ENCODE assay signal across 1 cellular context in genomic region chr2:200811336-200812121, GRCh38.
TF ChIP-seq lines count a peak whose summit lies in the region.

TSS of gene BZW1 (plus strand) at chr2:200811910. CDS start at chr2:200813218, 1,308 bp downstream.

TF ChIP-seq in K562, 482 proteins besides CTCF, POLR2A, EP300 and RAD21 (continued from another document and continues in another):
- TF ChIP-seq CREB3 (tag; conservative IDR thresholded peaks at IDR 0.05; ENCODE audit: low read depth) (no peak), THRB (CRISPR knock-in tag; conservative IDR thresholded peaks at IDR 0.05) (0 out of 2 replicates have a peak, but pooled peaks have one; percentile 52), RBBP5 (IDR thresholded peaks at IDR 0.05; ENCODE audit: borderline replicate concordance, insufficient read depth, low read length, poor library complexity, severe bottlenecking) (peak; percentile 84), ELF2 (CRISPR knock-in tag; IDR thresholded peaks at IDR 0.05) (peak; percentile 90), NFE2 (IDR thresholded peaks at IDR 0.05; ENCODE audit: low read depth) (no peak), SIN3A (IDR thresholded peaks at IDR 0.05; ENCODE audit: borderline replicate concordance in 2 of 2, control insufficient read depth in 1 of 2, low read depth in 2 of 2, low read length in 2 of 2) (peak in 1 of 2 experiments; percentile 62; a peak in 1 of 4 replicates), ZBTB7A (IDR thresholded peaks at IDR 0.05; ENCODE audit: borderline replicate concordance, control insufficient read depth, low read depth, low read length) (peak; percentile 32; the same call in 1 of the 2 replicates), BRD4 (IDR thresholded peaks at IDR 0.05) (peak; percentile 64; the same call in 1 of the 2 replicates), DEAF1 (CRISPR knock-in tag; IDR thresholded peaks at IDR 0.05) (0 out of 2 replicates have a peak, but pooled peaks have one; percentile 17), RB1 (IDR thresholded peaks at IDR 0.05; ENCODE audit: low read depth) (peak; percentile 16; the same call in 1 of the 2 replicates), HCFC1 (IDR thresholded peaks at IDR 0.05; ENCODE audit: low read depth, low read length) (no peak), PCBP1 (IDR thresholded peaks at IDR 0.05; ENCODE audit: low read depth, low read length, poor library complexity, severe bottlenecking) (peak; percentile 70), PML (IDR thresholded peaks at IDR 0.05; ENCODE audit: low read length) (peak; percentile 68), ZKSCAN1 (IDR thresholded peaks at IDR 0.05; ENCODE audit: low read depth, low read length) (no peak), YY1 (IDR thresholded peaks at IDR 0.05; ENCODE audit: borderline replicate concordance in 1 of 3, control insufficient read depth in 1 of 3, extremely low read depth in 1 of 3, insufficient read depth in 3 of 3, insufficient read length in 1 of 3, insufficient replicate concordance in 2 of 3, low read depth in 1 of 3, low read length in 2 of 3) (peak in 1 of 3 experiments; percentile 4), MAZ (CRISPR knock-in tag; conservative IDR thresholded peaks at IDR 0.05 in 1 of 2, IDR thresholded peaks at IDR 0.05 in 1 of 2) (peak; percentile 98 to 99), GTF2E2 (tag; IDR thresholded peaks at IDR 0.05) (0 out of 2 replicates have a peak, but pooled peaks have one; percentile 48), TRIM24 (IDR thresholded peaks at IDR 0.05) (0 out of 4 replicates have a peak, but pooled peaks of 1 of the 2 experiments have one; percentile 41), ZNF830 (CRISPR knock-in tag; IDR thresholded peaks at IDR 0.05) (no peak), MXI1 (IDR thresholded peaks at IDR 0.05; ENCODE audit: low read depth, low read length) (no peak), HIVEP1 (CRISPR knock-in tag; IDR thresholded peaks at IDR 0.05) (no peak), ASH1L (IDR thresholded peaks at IDR 0.05; ENCODE audit: borderline replicate concordance, low read depth, partially characterized antibody) (peak; percentile 85), TAF1 (IDR thresholded peaks at IDR 0.05; ENCODE audit: control insufficient read depth, extremely low read depth, insufficient read depth, low read length, severe bottlenecking) (peak; percentile 91), ZNF280A (IDR thresholded peaks at IDR 0.05; ENCODE audit: low read depth, partially characterized antibody) (no peak), ZBTB33 (CRISPR knock-in tag; IDR thresholded peaks at IDR 0.05) (0 out of 2 replicates have a peak, but pooled peaks have one; percentile 19), TCF7L2 (IDR thresholded peaks at IDR 0.05; ENCODE audit: low read depth, low read length) (peak; percentile 90), ETV6 (IDR thresholded peaks at IDR 0.05; ENCODE audit: borderline replicate concordance in 1 of 2, low read depth in 2 of 2, low read length in 1 of 2) (no peak), ETV6 (CRISPR knock-in tag; IDR thresholded peaks at IDR 0.05; ENCODE audit: borderline replicate concordance) (no peak), ETS1 (conservative IDR thresholded peaks at IDR 0.05; ENCODE audit: control insufficient read depth, low read depth, low read length) (peak; percentile 50; the same call in 1 of the 2 replicates), ARHGAP35 (IDR thresholded peaks at IDR 0.05; ENCODE audit: partially characterized antibody) (peak; percentile 88), CHD7 (IDR thresholded peaks at IDR 0.05; ENCODE audit: low read depth, low read length) (no peak), ZNF57 (CRISPR knock-in tag; IDR thresholded peaks at IDR 0.05) (no peak), TFAP4 (CRISPR knock-in tag; IDR thresholded peaks at IDR 0.05; ENCODE audit: borderline replicate concordance) (peak; percentile 94)
